9 cellular contexts compared by ENCODE assay signal in genomic region chr2:28445448-28446258, GRCh38. TPM values are rescaled to one million over a fixed set of nuclear protein-coding genes. Genes with fewer than 3 reads are reported as not detected.
A peak's percentile ranks its signal among the peaks of the same experiment; 100 is the strongest.
DNase-seq lines count a peak whose midpoint lies in the region; ATAC-seq, FAIRE-seq and TF ChIP-seq lines count a peak whose summit lies in the region.
"Had no signal": no experiment of that assay in that cellular context is flagged by ENCODE, and none has a peak within 500 bp of the region (broad histone marks: within the 10 kb centered on the region; RNA-seq: fewer than 3 reads in every experiment).

No MANE protein-coding gene starts in this region.

- no peaks in the 10 kb centered on the region for H3K27me3 Mint-ChIP-seq in osteocyte (ENCODE audit: unreplicated experiment)

- TF ChIP-seq CTCF in osteocyte (IDR thresholded peaks at IDR 0.05), result no peak

- no peak overlapping the region for H3K4me3 Mint-ChIP-seq in osteocyte (ENCODE audit: unreplicated experiment)

- intact Hi-C loops in left colon (cut with DNase I, micrococcal nuclease), result no loop called here

- no peaks in the 10 kb centered on the region for H3K36me3 Mint-ChIP-seq in osteocyte (ENCODE audit: unreplicated experiment)

- TF ChIP-seq POLR2A in GM12891 (IDR thresholded peaks at IDR 0.05; ENCODE audit: low read depth, low read length), result no peak

- no peak for FAIRE-seq in GM12891 (lab: Jason Lieb, UNC)

- ATAC-seq in left colon, result no peak
- ATAC-seq in GM21528 (IDR thresholded peaks at IDR 0.05; ENCODE audit: low FRiP score, unreplicated experiment), result no peak

- no peaks in the 10 kb centered on the region for H3K9me3 Mint-ChIP-seq in osteocyte (ENCODE audit: unreplicated experiment)

- DNase-seq in Ammon's horn (ENCODE audit: low spot score) (peak; percentile 50), MV-4-11 (lab: John Stamatoyannopoulos, UW) (peak; percentile 80), astrocyte of the hippocampus (ENCODE audit: low read depth, low spot score) (peak; percentile 91), osteocyte (ENCODE audit: extremely low spot score, unreplicated experiment) (no peak), GM12891 (ENCODE audit: insufficient read length, low spot score) (no peak), left colon (no peak), NCI-H446 treated with DMSO at 0.1 percent for 48 hours (lab: John Stamatoyannopoulos, UW) (no peak)
- DNase-seq: NCI-H69 had no signal

- H3K4me1 Mint-ChIP-seq in osteocyte (ENCODE audit: unreplicated experiment), result peaks cover 29% of the 10 kb centered on the region

- peak overlapping the region; percentile 39 for H3K27ac Mint-ChIP-seq in osteocyte (ENCODE audit: unreplicated experiment)

TF ChIP-seq in GM12891, 5 proteins besides CTCF, POLR2A, EP300 and RAD21:
- TF ChIP-seq TAF1 (IDR thresholded peaks at IDR 0.05; ENCODE audit: low read depth, low read length) (no peak), POLR2AphosphoS5 (IDR thresholded peaks at IDR 0.05; ENCODE audit: low read depth, low read length) (no peak), POU2F2 (IDR thresholded peaks at IDR 0.05; ENCODE audit: low read depth, low read length) (no peak), SPI1 (IDR thresholded peaks at IDR 0.05; ENCODE audit: low read depth, low read length) (no peak), PAX5 (IDR thresholded peaks at IDR 0.05; ENCODE audit: insufficient read depth, low read length, severe bottlenecking) (no peak)
TF ChIP-seq in GM12891: peak in this region for 0.

RNA-seq across cellular contexts. Expression of gene PLB1, which starts 50.2 kb away (rescaled TPM):
- total RNA-seq in osteocyte, result 0.60 and 0.64 TPM in 2 replicates
- 0.40 TPM for polyA plus RNA-seq in GM12891 (2012; ENCODE audit: low read depth, missing spikeins)
- total RNA-seq in left colon, result 1 to 10 TPM in 1 of 2 donors, under 1 TPM in 1; 0.98 to 4.2 TPM

RNA-seq across cellular contexts. Expression of gene FOSL2, which starts 53.0 kb away (rescaled TPM):
- total RNA-seq in osteocyte (82.6 and 83.2 TPM in 2 replicates), left colon (100 to 1,000 TPM; 142 to 197 TPM)
- polyA plus RNA-seq in GM12891 (2012; ENCODE audit: low read depth, missing spikeins), result 1.1 TPM

Comparison
In these comparisons a context has a peak if more than half of its experiments do, and no peak if none do; other contexts are left out.
1. DNase-seq: peak in Ammon's horn (single experiment), MV-4-11 (single experiment) and astrocyte of the hippocampus (single experiment); none in osteocyte (single experiment), GM12891 (single experiment), left colon (0 of 2) and NCI-H446 treated with DMSO at 0.1 percent for 48 hours (single experiment).